Comparison of ENCODE assay signal across 8 cellular contexts in the genomic region with DNA sequence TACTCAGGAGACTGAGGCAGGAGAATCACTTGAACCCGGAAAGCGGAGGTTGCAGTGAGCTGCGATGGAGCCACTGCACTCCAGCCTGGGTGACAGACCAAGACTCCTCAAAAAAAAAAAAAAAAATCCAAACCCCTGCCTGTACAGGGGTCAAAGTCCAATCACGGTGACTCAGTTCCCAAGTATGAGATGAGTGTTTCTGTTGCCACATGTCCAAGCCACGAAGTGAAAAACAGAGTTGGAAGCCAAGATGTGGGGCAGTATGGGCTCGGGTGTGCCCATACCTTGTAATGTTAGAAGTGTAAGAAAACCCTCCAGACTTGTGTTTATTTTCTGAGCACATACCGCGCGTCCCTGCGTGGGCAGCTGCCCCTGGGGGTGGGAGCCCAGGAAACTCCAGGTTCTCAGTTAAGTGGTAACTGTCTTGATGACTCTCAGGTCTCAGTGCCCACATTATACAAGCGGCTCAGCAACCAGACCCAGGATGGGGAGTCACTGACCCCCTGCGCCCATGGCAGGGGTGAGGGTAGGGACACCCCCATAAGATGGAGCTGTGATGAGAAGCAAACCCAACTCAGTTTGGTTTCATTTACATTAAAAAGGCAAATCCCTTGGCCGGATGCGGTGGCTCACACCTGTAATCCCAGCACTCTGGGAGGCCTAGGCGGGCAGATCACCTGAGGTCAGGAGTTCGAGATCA. TPM values are rescaled to one million over a fixed set of nuclear protein-coding genes. Genes with fewer than 3 reads are reported as not detected.
DNase-seq lines count a peak whose midpoint lies in the region; ATAC-seq and TF ChIP-seq lines count a peak whose summit lies in the region.

No MANE protein-coding gene starts in this region.

- no peak for TF ChIP-seq CTCF in chondrocyte (IDR thresholded peaks at IDR 0.05)
- no peak for TF ChIP-seq CTCF in testis (IDR thresholded peaks at IDR 0.05)

- H3K27me3 Mint-ChIP-seq in T-cell, result no peaks in the 10 kb centered on the region
- no peaks in the 10 kb centered on the region for H3K27me3 Mint-ChIP-seq in chondrocyte (ENCODE audit: low read depth)

- H3K4me3 ChIP-seq in mucosa of rectum (ENCODE audit: low read length in 2 of 2) (no peak overlapping the region), testis (no peak overlapping the region)

- H3K36me3 ChIP-seq in mucosa of rectum (ENCODE audit: control insufficient read depth in 2 of 2, insufficient read depth in 2 of 2, low read length in 2 of 2), result peaks cover 0 to 2% of the 10 kb centered on the region in 2 donors
- no peaks in the 10 kb centered on the region for H3K36me3 ChIP-seq in testis (ENCODE audit: low read depth, missing control alignments)

- peak overlapping the region in 2 of 3 donors; percentile 72 for H3K4me3 Mint-ChIP-seq in T-cell
- peak overlapping the region; percentile 58 for H3K4me3 Mint-ChIP-seq in chondrocyte (ENCODE audit: unreplicated experiment)

- peak overlapping the region; percentile 89 to 93 for H3K27ac Mint-ChIP-seq in T-cell
- peak overlapping the region; percentile 98 for H3K27ac Mint-ChIP-seq in chondrocyte (ENCODE audit: unreplicated experiment)

- H3K36me3 Mint-ChIP-seq in T-cell, result no peaks in the 10 kb centered on the region
- H3K36me3 Mint-ChIP-seq in chondrocyte (ENCODE audit: low read depth), result peaks cover 1% of the 10 kb centered on the region

- H3K4me1 ChIP-seq in mucosa of rectum (ENCODE audit: control insufficient read depth in 2 of 2, insufficient read depth in 2 of 2, low read length in 2 of 2) (peaks cover 35 to 38% of the 10 kb centered on the region in 2 donors), testis (peaks cover 53% of the 10 kb centered on the region)

- CTCF ChIA-PET in T-cell (lab: Charles Lee), result interaction anchor here in 1 of 2 donors (1.2 kb wide), 1 partner anchor 90 kb away, joined by 3 read pairs; no protein-coding TSS in a partner anchor

- no peak for TF ChIP-seq POLR2A in testis (IDR thresholded peaks at IDR 0.05)

- POLR2A ChIA-PET in T-cell (lab: Charles Lee), result interaction anchor here (0.6 to 0.7 kb wide), 3 partner anchors 33 to 66 kb away, joined by 3 to 7 read pairs (median 4); no protein-coding TSS in a partner anchor

- peak overlapping the region; percentile 83 to 99 for H3K27ac ChIP-seq in mucosa of rectum (ENCODE audit: low read depth in 2 of 2, low read length in 2 of 2)
- H3K27ac ChIP-seq in testis, result peak overlapping the region; percentile 74 to 99

- H3K4me1 Mint-ChIP-seq in T-cell, result peaks cover 41 to 53% (median 45%) of the 10 kb centered on the region in 3 donors
- H3K4me1 Mint-ChIP-seq in chondrocyte (ENCODE audit: low read depth), result peaks cover 63% of the 10 kb centered on the region

- H3K9ac ChIP-seq in mucosa of rectum (ENCODE audit: low read depth in 1 of 2, low read length in 2 of 2), result peak overlapping the region; percentile 18 to 32

- no peaks in the 10 kb centered on the region for H3K9me3 Mint-ChIP-seq in T-cell
- H3K9me3 Mint-ChIP-seq in chondrocyte (ENCODE audit: low read depth), result peaks cover 2% of the 10 kb centered on the region

- H3K9me3 ChIP-seq in mucosa of rectum (ENCODE audit: control insufficient read depth in 2 of 2, low read length in 2 of 2), result no peaks in the 10 kb centered on the region
- H3K9me3 ChIP-seq in testis, result no peaks in the 10 kb centered on the region

- intact Hi-C loops in testis (cut with DNase I; ENCODE audit: low total_unique reads), result no loop called here

- WGBS in testis, 2 donors, result 72 to 81% methylated on average over 16 of the region's 16 CpGs

- no peaks in the 10 kb centered on the region for H3K27me3 ChIP-seq in mucosa of rectum (ENCODE audit: control insufficient read depth in 2 of 2, insufficient read depth in 2 of 2, low read length in 2 of 2)
- no peaks in the 10 kb centered on the region for H3K27me3 ChIP-seq in testis

- no peak for ATAC-seq in T-cell (replicated peaks in 1 of 4)

- peak; percentile 40 for DNase-seq in SIG-M5 treated with dmso at 0.1 percent for 504 hours (lab: John Stamatoyannopoulos, UW; ENCODE audit: unreplicated experiment)
- no peak for DNase-seq in SIG-M5 (lab: John Stamatoyannopoulos, UW)
- DNase-seq in T-cell, result no peak
- no peak for DNase-seq in chondrocyte (ENCODE audit: low spot score)
- DNase-seq in testis, result no peak
- no peak for DNase-seq in NCI-H187 (lab: John Stamatoyannopoulos, UW)
- DNase-seq in DMS114 treated with DMSO at 0.1 percent for 48 hours (lab: John Stamatoyannopoulos, UW; ENCODE audit: unreplicated experiment), result no peak

RNA-seq across cellular contexts. Expression of gene GPX4, which starts 1.2 kb away (rescaled TPM):
- total RNA-seq in T-cell, result 100 to 1,000 TPM; 139 to 221 (median 196) TPM
- total RNA-seq in chondrocyte, result 240 to 246 TPM (median 245 TPM) in 3 replicates
- 1,000 to 10,000 TPM; 1,153 to 1,773 TPM for total RNA-seq in testis
- 1,893 TPM for polyA plus RNA-seq in testis (ENCODE audit: insufficient read depth, low read depth, low replicate concordance)

RNA-seq across cellular contexts. Expression of gene POLR2E, which starts 7.4 kb away (rescaled TPM):
- total RNA-seq in T-cell (100 to 1,000 TPM in 3 of 5 donors, 10 to 100 TPM in 2; 75.7 to 119 (median 101) TPM), chondrocyte (110 to 119 TPM (median 113 TPM) in 3 replicates), testis (100 to 1,000 TPM in 1 of 2 donors, 10 to 100 TPM in 1; 96.5 to 143 TPM)
- polyA plus RNA-seq in testis (ENCODE audit: insufficient read depth, low read depth, low replicate concordance), result 246 TPM

RNA-seq across cellular contexts. Expression of gene ARHGAP45, which starts 35.6 kb away (rescaled TPM):
- total RNA-seq in T-cell (1,000 to 10,000 TPM in 3 of 5 donors, 100 to 1,000 TPM in 2; 729 to 1,130 (median 1,073) TPM), chondrocyte (0.57 to 1.6 TPM (median 1.0 TPM) in 3 replicates), testis (10 to 100 TPM; 20.7 to 31.7 TPM)
- polyA plus RNA-seq in testis (ENCODE audit: insufficient read depth, low read depth, low replicate concordance), result 14.1 TPM

Comparison
In these comparisons a context has a peak if more than half of its experiments do, and no peak if none do; other contexts are left out.
1. RNA of gene ARHGAP45, which starts 35.6 kb away (total RNA-seq): 729 to 1,130 TPM in T-cell; 20.7 to 31.7 TPM in testis and 0.57 to 1.6 TPM in chondrocyte; every median in the first group is over 10 times any median in the second.